ENCODE assay signal across 19 cellular contexts in genomic region chr12:65164774-65165173, GRCh38. TPM values are rescaled to one million over a fixed set of nuclear protein-coding genes. Genes with fewer than 3 reads are reported as not detected.
A peak's percentile ranks its signal among the peaks of the same experiment; 100 is the strongest.
DNase-seq lines count a peak whose midpoint lies in the region; FAIRE-seq and TF ChIP-seq lines count a peak whose summit lies in the region.
"Had no signal": no experiment of that assay in that cellular context is flagged by ENCODE, and none has a peak within 500 bp of the region (broad histone marks: within the 10 kb centered on the region; RNA-seq: fewer than 3 reads in every experiment).

No MANE protein-coding gene starts in this region.

- H3K79me1 ChIP-seq in H1 (ENCODE audit: low read depth, low read length), result no peaks in the 10 kb centered on the region

- no peak overlapping the region for H3K23ac ChIP-seq in H1 (ENCODE audit: insufficient read length)

- H3K4me3 ChIP-seq in H1 (ENCODE audit: extremely low read depth in 1 of 4, insufficient read depth in 2 of 4, low read depth in 3 of 4, low read length in 4 of 4), result no peak overlapping the region

- H2AFZ ChIP-seq in H1 (ENCODE audit: low read length), result no peak overlapping the region

- no peak overlapping the region for H3K4me2 ChIP-seq in H1 (ENCODE audit: insufficient read depth in 1 of 2, low read depth in 2 of 2, low read length in 2 of 2)
- H3K4me2 ChIP-seq: KMS-11 had no signal

- DNase-seq in Caki2 (ENCODE audit: low read depth), result peak; percentile 27
- DNase-seq in LHCN-M2 (ENCODE audit: low read depth), result peak; percentile 3
- peak; percentile 21 for DNase-seq in RPMI7951 (ENCODE audit: low read depth)
- DNase-seq in H1 (ENCODE audit: low read depth in 1 of 2, low spot score in 2 of 2), result no peak
- no peak for DNase-seq in CD1c-positive myeloid dendritic cell (ENCODE audit: extremely low spot score)
- no peak for DNase-seq in activated CD4-positive, alpha-beta T cell treated with anti-CD3 and anti-CD28 coated beads for 1 hour
- DNase-seq in inferior parietal cortex (ENCODE audit: extremely low spot score), result no peak
- DNase-seq: ACHN; BE2C; C1 segment of cervical spinal cord; Caco-2; CD4-positive, alpha-beta T cell; DMS153; DMS79; GDM1; GOT3; H9 had no signal

- peaks cover 0 to 6% (median 0%) of the 10 kb centered on the region in 4 experiments; a peak in 3 of 7 replicates for H3K27me3 ChIP-seq in H1 (replicated peaks in 1 of 4; ENCODE audit: control insufficient read depth in 3 of 4, extremely low read depth in 1 of 4, insufficient read depth in 3 of 4, low read length in 3 of 4)

- no peak overlapping the region for H3K9ac ChIP-seq in H1 (replicated peaks in 1 of 4; ENCODE audit: extremely low read depth in 1 of 4, low read depth in 3 of 4, low read length in 3 of 4)
- H3K9ac ChIP-seq: KMS-11 had no signal

- no peak overlapping the region for H2BK15ac ChIP-seq in H1 (ENCODE audit: low read length)

- FAIRE-seq in H1 (lab: Jason Lieb, UNC), result no peak
- FAIRE-seq: A204.1 had no signal

- no peak overlapping the region for H3K4ac ChIP-seq in H1 (replicated peaks; ENCODE audit: insufficient read length, low read depth, low read length)

- no peak overlapping the region for H2BK5ac ChIP-seq in H1 (ENCODE audit: low read depth, low read length)

- peaks cover 0 to under 1% of the 10 kb centered on the region in 2 experiments; a peak in 1 of 4 replicates for H3K79me2 ChIP-seq in H1 (ENCODE audit: control insufficient read depth in 1 of 2, insufficient read depth in 2 of 2, low read length in 2 of 2)

- H3K56ac ChIP-seq in H1 (replicated peaks; ENCODE audit: insufficient read length, low read depth, low read length), result no peak overlapping the region

- TF ChIP-seq POLR2A in H1 (IDR thresholded peaks at IDR 0.05; ENCODE audit: control extremely low read depth in 1 of 2, low read depth in 2 of 2, low read length in 2 of 2), result no peak

- H3K23me2 ChIP-seq in H1 (ENCODE audit: low read depth, low read length), result no peaks in the 10 kb centered on the region

- H2BK20ac ChIP-seq in H1 (ENCODE audit: low read length), result no peak overlapping the region

- H3K27ac ChIP-seq in H1 (ENCODE audit: low read depth, low read length), result no peak overlapping the region
- H3K27ac ChIP-seq: KMS-11 had no signal

- no peaks in the 10 kb centered on the region for H3K4me1 ChIP-seq in H1 (replicated peaks in 1 of 4; ENCODE audit: control insufficient read depth in 3 of 4, insufficient read depth in 4 of 4, low read length in 3 of 4)
- H3K4me1 ChIP-seq: BE2C, Caco-2 had no signal

- H3K36me3 ChIP-seq in H1 (ENCODE audit: control insufficient read depth in 2 of 4, insufficient read depth in 4 of 4, low read length in 3 of 4), result no peaks in the 10 kb centered on the region
- H3K36me3 ChIP-seq: BE2C had no signal

- POLR2A ChIA-PET in H1 (lab: Charles Lee; ENCODE audit: partially characterized antibody), result no interaction called here

- H2BK120ac ChIP-seq in H1 (replicated peaks; ENCODE audit: low read depth, low read length), result no peak overlapping the region

- H4K91ac ChIP-seq in H1 (replicated peaks; ENCODE audit: insufficient read length, low read length), result no peak overlapping the region

- no peaks in the 10 kb centered on the region for H4K20me1 ChIP-seq in H1 (replicated peaks in 1 of 2; ENCODE audit: control insufficient read depth in 1 of 2, insufficient read depth in 2 of 2, low read length in 2 of 2)

- no peak overlapping the region for H3K18ac ChIP-seq in H1 (ENCODE audit: extremely low read depth, low read length)

- no peak overlapping the region for H4K8ac ChIP-seq in H1 (ENCODE audit: extremely low read depth, insufficient read depth, low read length)

- TF ChIP-seq RAD21 in H1 (IDR thresholded peaks at IDR 0.05 in 1 of 2, conservative IDR thresholded peaks at IDR 0.05 in 1 of 2; ENCODE audit: low read depth in 2 of 2, low read length in 2 of 2), result no peak

- no peak for TF ChIP-seq EP300 in H1 (IDR thresholded peaks at IDR 0.05; ENCODE audit: borderline replicate concordance in 1 of 2, low read depth in 2 of 2, low read length in 2 of 2)

- H3K14ac ChIP-seq in H1 (ENCODE audit: insufficient read length), result no peak overlapping the region

- no peaks in the 10 kb centered on the region for H3K9me3 ChIP-seq in H1 (ENCODE audit: insufficient read depth in 2 of 2, low read depth in 1 of 2, low read length in 1 of 2)
- H3K9me3 ChIP-seq: BE2C, Caco-2 had no signal

- no peak overlapping the region for H2AK5ac ChIP-seq in H1 (ENCODE audit: low read depth, low read length)

- CTCF ChIA-PET in H1 (lab: Charles Lee; ENCODE audit: partially characterized antibody), result interaction anchor here (2.2 kb wide), 1 partner anchor 68 kb away, joined by 8 read pairs; no protein-coding TSS in a partner anchor

- H2BK12ac ChIP-seq in H1 (ENCODE audit: low read depth, low read length), result no peak overlapping the region

- no peak overlapping the region for H4K5ac ChIP-seq in H1 (ENCODE audit: insufficient read length, low read depth, low read length)

- in situ Hi-C loops in Caki2 (cut with HindIII; ENCODE audit: low pct_unique_long_range_greater_than_20kb, low sequenced_read_pairs), result no loop called here

- no peak for TF ChIP-seq CTCF in H1 (IDR thresholded peaks at IDR 0.05; ENCODE audit: control extremely low read depth in 1 of 3, insufficient read depth in 1 of 3, low read depth in 1 of 3, low read length in 3 of 3)

TF ChIP-seq in H1, 55 proteins besides CTCF, POLR2A, EP300 and RAD21:
- TF ChIP-seq POLR2AphosphoS5 (IDR thresholded peaks at IDR 0.05; ENCODE audit: low read depth, low read length) (no peak), SRF (IDR thresholded peaks at IDR 0.05; ENCODE audit: low read depth, low read length) (peak; percentile 61), FOSL1 (IDR thresholded peaks at IDR 0.05; ENCODE audit: insufficient read depth, low read depth, low read length) (no peak), TAF7 (optimal IDR thresholded peaks at IDR 0.05; ENCODE audit: borderline replicate concordance, low read depth, low read length) (no peak), SIX5 (IDR thresholded peaks at IDR 0.05; ENCODE audit: low read depth, low read length) (no peak)
TF ChIP-seq in H1: peak in this region for 1.

RNA-seq across cellular contexts. Expression of gene LEMD3, which starts 4.6 kb away (rescaled TPM):
- total RNA-seq in Caki2 (2014; rRNA removed; shearing (Covaris generic); ENCODE audit: low replicate concordance), result 28.3 and 65.9 TPM in 2 replicates
- 22.0 and 23.2 TPM in 2 replicates for total RNA-seq in LHCN-M2 (2014; rRNA removed)
- 5.5 TPM for polyA plus RNA-seq in LHCN-M2 (2012)
- 14.9 and 16.3 TPM in 2 replicates for total RNA-seq in RPMI7951 (2014; rRNA removed; shearing (Covaris generic))
- 31.7 and 33.2 TPM in 2 replicates for total RNA-seq in H1 (2021; fragmentation: NEBNext Ultra II Directional; extraction: Animal tissue kit (Norgen Biotek cat#: 25700))
- polyA plus RNA-seq in H1 (2011; rRNA removed), result 5.6 and 5.8 TPM in 2 replicates
- polyA plus RNA-seq in H1 (2011; cell fraction: cytosol; rRNA removed), result 10.3 TPM
- 7.8 TPM for polyA plus RNA-seq in H1 (2011; cell fraction: nucleus; rRNA removed)
- polyA plus RNA-seq in H1 (2012, experiment 1 of 2), result 8.5 to 15.7 TPM (median 11.1 TPM) in 4 replicates
- 2.2 TPM for polyA plus RNA-seq in H1 (2012, experiment 2 of 2)
- 24.1 TPM for polyA plus RNA-seq in H1 (2013, experiment 1 of 2)
- 28.8 TPM for polyA plus RNA-seq in H1 (2013, experiment 2 of 2)
- 10.0 and 11.9 TPM in 2 replicates for polyA minus RNA-seq in H1 (2011; rRNA and poly(A)+ RNA removed)
- polyA minus RNA-seq in H1 (2011; cell fraction: cytosol; rRNA and poly(A)+ RNA removed), result 17.8 TPM
- polyA minus RNA-seq in H1 (2011; cell fraction: nucleus; rRNA and poly(A)+ RNA removed), result 47.7 TPM

RNA-seq across cellular contexts. Expression of gene WIF1, which starts 43.7 kb away (rescaled TPM):
- total RNA-seq in Caki2 (2014; rRNA removed; shearing (Covaris generic); ENCODE audit: low replicate concordance), result not detected in 2 replicates
- 1.1 and 2.2 TPM in 2 replicates for total RNA-seq in LHCN-M2 (2014; rRNA removed)
- polyA plus RNA-seq in LHCN-M2 (2012), result not detected
- not detected in 2 replicates for total RNA-seq in RPMI7951 (2014; rRNA removed; shearing (Covaris generic))
- total RNA-seq in H1 (2021; fragmentation: NEBNext Ultra II Directional; extraction: Animal tissue kit (Norgen Biotek cat#: 25700)), result 7.8 and 9.1 TPM in 2 replicates
- 1.7 and 1.8 TPM in 2 replicates for polyA plus RNA-seq in H1 (2011; rRNA removed)
- 2.3 TPM for polyA plus RNA-seq in H1 (2011; cell fraction: cytosol; rRNA removed)
- 2.2 TPM for polyA plus RNA-seq in H1 (2011; cell fraction: nucleus; rRNA removed)
- polyA plus RNA-seq in H1 (2012, experiment 1 of 2), result 3.3 to 4.0 TPM (median 3.5 TPM) in 4 replicates
- 2.0 TPM for polyA plus RNA-seq in H1 (2012, experiment 2 of 2)
- polyA plus RNA-seq in H1 (2013, experiment 1 of 2), result 9.0 TPM
- 10.0 TPM for polyA plus RNA-seq in H1 (2013, experiment 2 of 2)
- 4.3 and 5.9 TPM in 2 replicates for polyA minus RNA-seq in H1 (2011; rRNA and poly(A)+ RNA removed)
- polyA minus RNA-seq in H1 (2011; cell fraction: cytosol; rRNA and poly(A)+ RNA removed), result 2.6 TPM
- polyA minus RNA-seq in H1 (2011; cell fraction: nucleus; rRNA and poly(A)+ RNA removed), result 2.1 TPM
- total RNA-seq: Caco-2; CD4-positive, alpha-beta T cell had no signal

Comparison
In these comparisons a context has a peak if more than half of its experiments do, and no peak if none do; other contexts are left out.
1. DNase-seq: peak in Caki2 (single experiment), LHCN-M2 (single experiment) and RPMI7951 (single experiment); none in H1 (0 of 2), CD1c-positive myeloid dendritic cell (single experiment), activated CD4-positive, alpha-beta T cell treated with anti-CD3 and anti-CD28 coated beads for 1 hour (single experiment) and inferior parietal cortex (single experiment).